Comparison of ENCODE assay signal across 8 cellular contexts in genomic region chr3:58463181-58463941, GRCh38. TPM values are rescaled to one million over a fixed set of nuclear protein-coding genes. Genes with fewer than 3 reads are reported as not detected.
DNase-seq lines count a peak whose midpoint lies in the region; ATAC-seq and TF ChIP-seq lines count a peak whose summit lies in the region.

No MANE protein-coding gene starts in this region.

- TF ChIP-seq CTCF in HL-60 (IDR thresholded peaks at IDR 0.05; ENCODE audit: insufficient read depth, low read length) (peak; percentile 86), PC-9 (conservative IDR thresholded peaks at IDR 0.05) (peak; percentile 85), fibroblast of lung (conservative IDR thresholded peaks at IDR 0.05 in 1 of 2, IDR thresholded peaks at IDR 0.05 in 1 of 2; ENCODE audit: low read depth in 1 of 2, low read length in 2 of 2) (peak; percentile 79 to 91), nephron progenitor cell (IDR thresholded peaks at IDR 0.05) (peak; percentile 78)

- H3K4me3 ChIP-seq in CD4-positive, CD25-positive, alpha-beta regulatory T cell (ENCODE audit: low read depth, low read length): no peak overlapping the region
- H3K4me3 ChIP-seq in HL-60 (replicated peaks; ENCODE audit: insufficient read depth, low read length) (no peak overlapping the region), PC-9 (no peak overlapping the region), fibroblast of lung (replicated peaks in 1 of 4; ENCODE audit: control extremely low read depth in 1 of 4, insufficient read depth in 1 of 4, low read depth in 3 of 4, low read length in 4 of 4) (peak overlapping the region in 2 of 4 experiments; percentile 10 to 24)

- H3K27me3 Mint-ChIP-seq in CD4-positive, CD25-positive, alpha-beta regulatory T cell: peaks cover 5% of the 10 kb centered on the region
- no peaks in the 10 kb centered on the region for H3K27me3 Mint-ChIP-seq in activated T-cell treated with anti-CD3 and anti-CD28 coated beads, Interleukin-2, amount 50 U/mL, for 72 hours (ENCODE audit: low read depth)
- H3K27me3 Mint-ChIP-seq in nephron progenitor cell (ENCODE audit: low read depth, poor library complexity): no peaks in the 10 kb centered on the region

- no TSS peak for BruUV-seq in PC-9 (replicated peaks; lab: Mats Ljungman, UMichigan)

- DNase-seq in CD4-positive, CD25-positive, alpha-beta regulatory T cell: peak; percentile 22 to 63 (median 43)
- peak; percentile 69 to 74 for DNase-seq in HL-60 (ENCODE audit: low read depth in 1 of 2, low spot score in 1 of 2)
- peak; percentile 71 to 77 for DNase-seq in PC-9
- peak; percentile 86 to 89 for DNase-seq in activated T-cell treated with anti-CD3 and anti-CD28 coated beads, Interleukin-2, amount 50 U/mL, for 72 hours
- peak; percentile 80 to 90 for DNase-seq in fibroblast of lung (ENCODE audit: low read depth in 2 of 2)
- peak; percentile 70 for DNase-seq in nephron progenitor cell
- DNase-seq in stimulated activated naive CD8-positive, alpha-beta T cell treated with anti-CD3 and anti-CD28 coated beads, Interleukin-15, Interleukin-2, amounts not matched to agents 100 U/mL and 50 U/mL, for 24 hours: peak; percentile 83

- H3K4me2 ChIP-seq in PC-9: peak overlapping the region; percentile 29
- peak overlapping the region; percentile 68 for H3K4me2 ChIP-seq in fibroblast of lung (ENCODE audit: extremely low read depth, insufficient read depth, low read length)

- H3K27ac Mint-ChIP-seq in CD4-positive, CD25-positive, alpha-beta regulatory T cell: no peak overlapping the region
- no peak overlapping the region for H3K27ac Mint-ChIP-seq in activated T-cell treated with anti-CD3 and anti-CD28 coated beads, Interleukin-2, amount 50 U/mL, for 72 hours
- H3K27ac Mint-ChIP-seq in nephron progenitor cell: peak overlapping the region; percentile 66

- H3K4me3 Mint-ChIP-seq in CD4-positive, CD25-positive, alpha-beta regulatory T cell: peak overlapping the region in 1 of 4 donors; percentile 50
- peak overlapping the region; percentile 37 to 66 for H3K4me3 Mint-ChIP-seq in activated T-cell treated with anti-CD3 and anti-CD28 coated beads, Interleukin-2, amount 50 U/mL, for 72 hours
- no peak overlapping the region for H3K4me3 Mint-ChIP-seq in nephron progenitor cell

- no peak overlapping the region for H2AFZ ChIP-seq in PC-9
- H2AFZ ChIP-seq in fibroblast of lung (ENCODE audit: low read length): peak overlapping the region; percentile 52

- peaks cover 3 to 11% (median 7%) of the 10 kb centered on the region in 4 donors for H3K4me1 Mint-ChIP-seq in CD4-positive, CD25-positive, alpha-beta regulatory T cell
- peaks cover 25% of the 10 kb centered on the region for H3K4me1 Mint-ChIP-seq in activated T-cell treated with anti-CD3 and anti-CD28 coated beads, Interleukin-2, amount 50 U/mL, for 72 hours (ENCODE audit: low read depth)
- peaks cover 18% of the 10 kb centered on the region for H3K4me1 Mint-ChIP-seq in nephron progenitor cell

- no peak overlapping the region for H3K9ac ChIP-seq in fibroblast of lung (ENCODE audit: insufficient read depth, low read length)

- H4K20me1 ChIP-seq in PC-9 (ENCODE audit: insufficient read depth) (no peaks in the 10 kb centered on the region), fibroblast of lung (ENCODE audit: control insufficient read depth, extremely low read depth, insufficient read depth, low read length) (no peaks in the 10 kb centered on the region)

- H3K9me3 ChIP-seq in CD4-positive, CD25-positive, alpha-beta regulatory T cell (ENCODE audit: control insufficient read depth in 2 of 2, low read length in 2 of 2): no peaks in the 10 kb centered on the region
- H3K9me3 ChIP-seq in PC-9 (ENCODE audit: insufficient read depth, low read depth) (no peaks in the 10 kb centered on the region), fibroblast of lung (ENCODE audit: control insufficient read depth, insufficient read depth, low read depth, low read length) (no peaks in the 10 kb centered on the region)

- CTCF ChIA-PET in PC-9 (lab: Charles Lee): no interaction called here

- peaks cover 6% of the 10 kb centered on the region for H3K4me1 ChIP-seq in CD4-positive, CD25-positive, alpha-beta regulatory T cell (ENCODE audit: control insufficient read depth, insufficient read depth, low read length, poor library complexity, severe bottlenecking)
- peaks cover 29% of the 10 kb centered on the region for H3K4me1 ChIP-seq in PC-9 (replicated peaks; ENCODE audit: insufficient read depth)
- peaks cover 5% of the 10 kb centered on the region for H3K4me1 ChIP-seq in fibroblast of lung (ENCODE audit: control insufficient read depth, extremely low read depth, insufficient read depth, low read length)

- peaks cover 0 to 2% (median 0%) of the 10 kb centered on the region in 7 donors for H3K9me3 Mint-ChIP-seq in CD4-positive, CD25-positive, alpha-beta regulatory T cell
- no peaks in the 10 kb centered on the region for H3K9me3 Mint-ChIP-seq in activated T-cell treated with anti-CD3 and anti-CD28 coated beads, Interleukin-2, amount 50 U/mL, for 72 hours
- no peaks in the 10 kb centered on the region for H3K9me3 Mint-ChIP-seq in nephron progenitor cell

- no peaks in the 10 kb centered on the region for H3K79me2 ChIP-seq in PC-9 (ENCODE audit: low read depth)
- no peaks in the 10 kb centered on the region for H3K79me2 ChIP-seq in fibroblast of lung (ENCODE audit: control insufficient read depth, insufficient read depth, low read length)

- ATAC-seq in CD4-positive, CD25-positive, alpha-beta regulatory T cell (ENCODE audit: low read depth in 2 of 2): peak; percentile 90 to 91
- peak; percentile 79 for ATAC-seq in GM19351 (IDR thresholded peaks at IDR 0.05; ENCODE audit: unreplicated experiment)
- ATAC-seq in activated T-cell treated with anti-CD3 and anti-CD28 coated beads, Interleukin-2, amount 50 U/mL, for 72 hours (replicated peaks in 1 of 2): peak; percentile 98
- peak; percentile 98 for ATAC-seq in stimulated activated naive CD8-positive, alpha-beta T cell treated with anti-CD3 and anti-CD28 coated beads, Interleukin-15, Interleukin-2, amounts not matched to agents 100 U/mL and 50 U/mL, for 24 hours

- no peaks in the 10 kb centered on the region for H3K36me3 ChIP-seq in CD4-positive, CD25-positive, alpha-beta regulatory T cell (ENCODE audit: control insufficient read depth, insufficient read depth, low read length)
- H3K36me3 ChIP-seq in PC-9 (ENCODE audit: low read depth): no peaks in the 10 kb centered on the region
- H3K36me3 ChIP-seq in fibroblast of lung (ENCODE audit: control insufficient read depth, insufficient read depth, low read length): no peaks in the 10 kb centered on the region

- H3K36me3 Mint-ChIP-seq in CD4-positive, CD25-positive, alpha-beta regulatory T cell: no peaks in the 10 kb centered on the region
- H3K36me3 Mint-ChIP-seq in activated T-cell treated with anti-CD3 and anti-CD28 coated beads, Interleukin-2, amount 50 U/mL, for 72 hours (ENCODE audit: insufficient read depth in 2 of 2): no peaks in the 10 kb centered on the region
- no peaks in the 10 kb centered on the region for H3K36me3 Mint-ChIP-seq in nephron progenitor cell (ENCODE audit: low read depth)

- H3F3A ChIP-seq in PC-9 (ENCODE audit: insufficient read depth, low read depth): peaks cover 5% of the 10 kb centered on the region; the same call in 1 of the 2 replicates

- intact Hi-C loops in PC-9 (cut with micrococcal nuclease; ENCODE audit: unreplicated experiment): loop anchor here (1.0 to 5.0 kb wide), 3 partner anchors 28 to 141 kb away; no protein-coding TSS in a partner anchor

- H3K27ac ChIP-seq in CD4-positive, CD25-positive, alpha-beta regulatory T cell (ENCODE audit: insufficient read depth, low read length, poor library complexity, severe bottlenecking): no peak overlapping the region
- no peak overlapping the region for H3K27ac ChIP-seq in HL-60 (replicated peaks)
- no peak overlapping the region for H3K27ac ChIP-seq in PC-9
- no peak overlapping the region for H3K27ac ChIP-seq in fibroblast of lung (ENCODE audit: insufficient read depth, low read length)

- no peaks in the 10 kb centered on the region for H3K9me2 ChIP-seq in PC-9 (ENCODE audit: insufficient read depth)

- POLR2A ChIA-PET in PC-9 (lab: Charles Lee; ENCODE audit: unreplicated experiment): interaction anchor here (0.6 to 0.7 kb wide), 2 partner anchors 8 to 24 kb away, joined by 3 to 4 read pairs; no protein-coding TSS in a partner anchor

- H3K27me3 ChIP-seq in CD4-positive, CD25-positive, alpha-beta regulatory T cell (ENCODE audit: control insufficient read depth, insufficient read depth, low read length): no peaks in the 10 kb centered on the region
- H3K27me3 ChIP-seq in HL-60 (ENCODE audit: insufficient read depth, poor library complexity, severe bottlenecking) (no peaks in the 10 kb centered on the region), PC-9 (ENCODE audit: insufficient read depth, low read depth) (no peaks in the 10 kb centered on the region), fibroblast of lung (ENCODE audit: control insufficient read depth, insufficient read depth, low read length) (no peaks in the 10 kb centered on the region)

RNA-seq across cellular contexts. Expression of gene KCTD6, which starts 28.5 kb away (rescaled TPM):
- 5.8 TPM for total RNA-seq in CD4-positive, CD25-positive, alpha-beta regulatory T cell
- polyA plus RNA-seq in CD4-positive, CD25-positive, alpha-beta regulatory T cell: 10 to 100 TPM in 2 of 4 donors, 1 to 10 TPM in 2; 8.1 to 14.3 (median 10.8) TPM
- total RNA-seq in PC-9 (2021): 7.8 and 10.3 TPM in 2 replicates
- 1 to 10 TPM; 7.3 to 8.2 TPM for total RNA-seq in activated T-cell treated with anti-CD3 and anti-CD28 coated beads, Interleukin-2, amount 50 U/mL, for 72 hours
- 9.5 and 10.2 TPM in 2 replicates for total RNA-seq in fibroblast of lung
- 13.6 and 14.8 TPM in 2 replicates for polyA plus RNA-seq in fibroblast of lung
- polyA plus RNA-seq in fibroblast of lung (2012): 6.4 and 7.4 TPM in 2 replicates
- polyA minus RNA-seq in fibroblast of lung (ENCODE audit: low replicate concordance): 3.4 and 4.1 TPM in 2 replicates

RNA-seq across cellular contexts. Expression of gene PDHB, which starts 29.7 kb away (rescaled TPM):
- total RNA-seq in CD4-positive, CD25-positive, alpha-beta regulatory T cell: 40.1 TPM
- 100 to 1,000 TPM; 116 to 159 (median 133) TPM for polyA plus RNA-seq in CD4-positive, CD25-positive, alpha-beta regulatory T cell
- total RNA-seq in PC-9 (2021) (69.8 and 70.7 TPM in 2 replicates), fibroblast of lung (69.3 and 69.9 TPM in 2 replicates)
- 10 to 100 TPM; 36.9 to 40.5 TPM for total RNA-seq in activated T-cell treated with anti-CD3 and anti-CD28 coated beads, Interleukin-2, amount 50 U/mL, for 72 hours
- 135 and 201 TPM in 2 replicates for polyA plus RNA-seq in fibroblast of lung
- 106 and 131 TPM in 2 replicates for polyA plus RNA-seq in fibroblast of lung (2012)
- polyA minus RNA-seq in fibroblast of lung (ENCODE audit: low replicate concordance): 44.5 and 80.8 TPM in 2 replicates
